ENCODE assay signal across 1 cellular context in the genomic region with DNA sequence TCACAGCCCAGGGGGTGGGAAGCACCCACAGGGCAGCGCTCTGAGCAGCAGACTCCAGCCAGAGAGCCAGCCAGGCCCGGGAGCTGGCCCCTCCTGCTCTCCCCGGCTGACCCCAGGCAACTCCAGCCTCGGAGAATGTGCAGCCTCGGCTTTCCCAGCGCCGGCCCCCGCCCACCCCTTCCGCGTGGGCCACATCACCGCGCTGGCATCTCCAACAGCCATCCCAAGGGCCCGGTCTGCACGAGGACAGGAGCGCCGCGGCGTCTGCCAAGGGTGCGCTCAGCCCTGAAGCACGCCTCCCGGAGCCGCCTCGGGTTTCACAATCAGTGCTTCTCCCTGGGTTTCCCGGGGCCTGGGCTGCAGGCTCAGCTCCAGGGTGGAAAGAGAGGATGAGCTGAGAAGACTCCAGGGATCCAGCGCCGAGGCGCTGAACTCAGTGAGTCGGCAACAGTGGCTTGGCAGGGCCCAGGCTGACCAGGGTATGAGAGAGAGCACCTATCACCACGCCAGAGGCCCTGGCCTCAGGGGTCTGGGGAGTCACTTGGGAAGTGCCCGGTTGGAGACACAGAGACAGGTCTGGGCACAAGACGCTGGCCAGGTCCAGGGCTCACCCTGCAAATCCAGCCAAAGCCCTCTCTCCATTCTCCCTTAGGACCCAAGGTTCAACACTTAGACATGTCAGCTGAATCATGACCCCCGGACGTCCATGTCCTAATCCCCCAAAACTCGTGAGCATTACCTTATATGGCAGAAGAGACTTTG.
A peak's percentile ranks its signal among the peaks of the same experiment; 100 is the strongest.
TF ChIP-seq lines count a peak whose summit lies in the region.

No MANE protein-coding gene starts in this region.

TF ChIP-seq in H1, 55 proteins besides CTCF, POLR2A, EP300 and RAD21:
- TF ChIP-seq NANOG (IDR thresholded peaks at IDR 0.05; ENCODE audit: insufficient read depth, low read depth, low read length, poor library complexity, severe bottlenecking), result no peak
- TF ChIP-seq ASH2L (IDR thresholded peaks at IDR 0.05; ENCODE audit: low read length), result peak; percentile 22
- TF ChIP-seq PHF8 (conservative IDR thresholded peaks at IDR 0.05; ENCODE audit: low read depth, low read length), result no peak
- 0 out of 2 replicates have a peak, but pooled peaks have one; percentile 43 for TF ChIP-seq CEBPB (IDR thresholded peaks at IDR 0.05; ENCODE audit: low read depth, low read length)
